Comparison of ENCODE assay signal across 8 cellular contexts in the genomic region with DNA sequence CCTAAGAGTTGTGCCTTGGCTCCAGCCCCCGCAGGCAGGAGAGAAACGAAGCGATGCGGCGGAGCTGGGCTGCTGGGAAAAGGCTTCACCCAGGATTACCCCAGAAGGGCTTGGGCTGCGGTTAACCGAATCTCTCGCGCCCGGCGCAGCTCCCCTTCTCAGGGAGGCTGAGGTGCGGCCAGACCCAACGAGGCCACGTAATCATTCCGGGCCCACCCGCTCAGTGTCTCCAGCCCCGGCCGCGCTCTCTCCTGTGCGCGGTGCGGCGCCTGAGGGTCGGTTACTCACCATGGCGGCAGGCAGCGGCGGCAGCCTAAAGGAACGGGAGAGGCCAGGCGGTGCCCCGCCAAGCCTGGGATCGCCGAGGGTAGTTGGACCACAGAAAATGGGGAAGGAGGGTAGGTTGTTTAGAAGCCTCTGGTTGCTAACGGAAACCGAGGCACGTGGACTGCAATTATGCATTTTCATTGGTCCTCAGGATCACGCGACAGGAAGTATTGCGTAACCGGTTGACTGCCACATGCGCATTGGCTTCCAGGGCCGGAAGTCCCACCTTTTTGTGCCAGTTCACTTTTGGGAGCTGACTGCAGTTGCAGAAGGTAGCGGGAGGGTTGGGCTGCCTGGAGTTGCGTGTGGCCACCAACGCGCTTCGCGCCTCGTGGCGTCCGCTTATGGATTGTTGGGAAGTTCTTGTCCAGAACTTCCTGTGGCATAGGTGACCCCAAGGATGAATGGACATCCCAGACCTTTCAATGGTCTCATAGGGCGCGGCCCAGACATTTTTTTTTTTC. TPM values are rescaled to one million over a fixed set of nuclear protein-coding genes. Genes with fewer than 3 reads are reported as not detected.
DNase-seq lines count a peak whose midpoint lies in the region; TF ChIP-seq lines count a peak whose summit lies in the region.

A gene with protein sequence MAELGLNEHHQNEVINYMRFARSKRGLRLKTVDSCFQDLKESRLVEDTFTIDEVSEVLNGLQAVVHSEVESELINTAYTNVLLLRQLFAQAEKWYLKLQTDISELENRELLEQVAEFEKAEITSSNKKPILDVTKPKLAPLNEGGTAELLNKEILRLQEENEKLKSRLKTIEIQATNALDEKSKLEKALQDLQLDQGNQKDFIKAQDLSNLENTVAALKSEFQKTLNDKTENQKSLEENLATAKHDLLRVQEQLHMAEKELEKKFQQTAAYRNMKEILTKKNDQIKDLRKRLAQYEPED (minus strand): TSS at position 419 of the 791 bp plus-strand sequence. CDS start 128 bp downstream, at position 291.

- H3K4me3 Mint-ChIP-seq in activated naive CD4-positive, alpha-beta T cell treated with anti-CD3 and anti-CD28 coated beads, Interleukin-2, amount 50 U/mL, for 24 hours: peak within 1 kb of the TSS; percentile 95

- H3K9ac ChIP-seq in SK-N-SH: peak within 1 kb of the TSS; percentile 82

- H3K27me3 Mint-ChIP-seq in activated naive CD4-positive, alpha-beta T cell treated with anti-CD3 and anti-CD28 coated beads, Interleukin-2, amount 50 U/mL, for 24 hours: no peaks in the 10 kb centered on the region

- TF ChIP-seq EP300 in SK-N-SH (IDR thresholded peaks at IDR 0.05; ENCODE audit: borderline replicate concordance in 1 of 2, low read depth in 1 of 2, low read length in 1 of 2): no peak
- no peak for TF ChIP-seq EP300 in suprapubic skin (IDR thresholded peaks at IDR 0.05)

- peaks cover 1% of the 10 kb centered on the region for H3K36me3 Mint-ChIP-seq in activated naive CD4-positive, alpha-beta T cell treated with anti-CD3 and anti-CD28 coated beads, Interleukin-2, amount 50 U/mL, for 24 hours

- H3K4me1 ChIP-seq in HEK293 (ENCODE audit: control insufficient read depth, insufficient read depth, low read length) (no peaks in the 10 kb centered on the region), SK-N-SH (ENCODE audit: control insufficient read depth in 1 of 2, insufficient read depth in 2 of 2, low read depth in 1 of 2, low read length in 1 of 2) (peaks cover 0 to 10% of the 10 kb centered on the region in 2 experiments; a peak in 2 of 4 replicates), suprapubic skin (peaks cover 15% of the 10 kb centered on the region)

- no peaks in the 10 kb centered on the region for H3K36me3 ChIP-seq in HEK293 (ENCODE audit: control insufficient read depth in 2 of 2, insufficient read depth in 1 of 2, low read length in 2 of 2)
- H3K36me3 ChIP-seq in SK-N-SH (replicated peaks in 1 of 2; ENCODE audit: control insufficient read depth in 1 of 2, insufficient read depth in 2 of 2, low read length in 1 of 2): peaks cover 0 to 7% of the 10 kb centered on the region in 2 experiments
- no peaks in the 10 kb centered on the region for H3K36me3 ChIP-seq in suprapubic skin

- TF ChIP-seq CTCF in HEK293 (tag by site-specific recombination; IDR thresholded peaks at IDR 0.05) (no peak), SK-N-SH (IDR thresholded peaks at IDR 0.05) (no peak), suprapubic skin (IDR thresholded peaks at IDR 0.05) (no peak)

- H3K27me3 ChIP-seq in SK-N-SH (ENCODE audit: insufficient read depth): no peaks in the 10 kb centered on the region; the same call in 1 of the 2 replicates
- no peaks in the 10 kb centered on the region for H3K27me3 ChIP-seq in suprapubic skin

- H3K9me2 ChIP-seq in SK-N-SH: no peaks in the 10 kb centered on the region

- H3K79me2 ChIP-seq in SK-N-SH (ENCODE audit: insufficient read depth): 0 out of 2 replicates have a peak, but pooled peaks cover 6% of the 10 kb centered on the region

- H3K4me2 ChIP-seq in SK-N-SH: peak within 1 kb of the TSS; percentile 74

- POLR2A ChIA-PET in HEK293 (lab: Yijun Ruan, JAX) (no interaction called here), SK-N-SH (lab: Yijun Ruan, JAX) (interaction anchor here (0.7 to 1.4 kb wide), 3 partner anchors 11 to 860 kb away, joined by 3 to 4 read pairs (median 3); no protein-coding TSS in a partner anchor)

- DNase-seq in ELF-1 (ENCODE audit: low read depth, low spot score) (peak; percentile 95), NCI-H1048 (lab: John Stamatoyannopoulos, UW) (peak; percentile 89), SK-N-SH (peak; percentile 90), glomerular visceral epithelial cell (ENCODE audit: extremely low spot score) (peak; percentile 93), occipital lobe (lab: John Stamatoyannopoulos, UW) (peak; percentile 83), suprapubic skin (ENCODE audit: low spot score in 2 of 2) (peak; percentile 96)

- no peak for TF ChIP-seq POLR2A in suprapubic skin (IDR thresholded peaks at IDR 0.05)

- H3K4me1 Mint-ChIP-seq in activated naive CD4-positive, alpha-beta T cell treated with anti-CD3 and anti-CD28 coated beads, Interleukin-2, amount 50 U/mL, for 24 hours: peaks cover 22% of the 10 kb centered on the region

- H3K4me3 ChIP-seq in HEK293 (ENCODE audit: low read depth, low read length) (peak within 1 kb of the TSS; percentile 87), SK-N-SH (ENCODE audit: low read depth in 2 of 2, low read length in 1 of 2) (peak within 1 kb of the TSS; percentile 89 to 95), suprapubic skin (peak within 1 kb of the TSS; percentile 85)

- H3K27ac ChIP-seq in HEK293 (ENCODE audit: extremely low read depth, low read depth, low read length) (no peak within 1 kb of the TSS), SK-N-SH (ENCODE audit: low read depth in 2 of 2, low read length in 1 of 2) (peak within 1 kb of the TSS; percentile 34 to 66; a peak in 3 of 4 replicates), suprapubic skin (peak within 1 kb of the TSS; percentile 56)

- H3K27ac Mint-ChIP-seq in activated naive CD4-positive, alpha-beta T cell treated with anti-CD3 and anti-CD28 coated beads, Interleukin-2, amount 50 U/mL, for 24 hours: peak within 1 kb of the TSS; percentile 91

- 6% methylated on average over 38 of the region's 52 CpGs for WGBS in SK-N-SH (ENCODE audit: low lambda C conversion rate)
- WGBS in suprapubic skin: 8% methylated on average over 22 of the region's 52 CpGs

- H3K9me3 ChIP-seq in HEK293 (ENCODE audit: control insufficient read depth, insufficient read depth, low read depth, low read length) (no peaks in the 10 kb centered on the region), SK-N-SH (no peaks in the 10 kb centered on the region), suprapubic skin (no peaks in the 10 kb centered on the region)

- peak within 1 kb of the TSS; percentile 92 for H2AFZ ChIP-seq in SK-N-SH (ENCODE audit: low read depth)

- CTCF ChIA-PET in HEK293 (lab: Yijun Ruan, JAX): interaction anchor here (0.6 to 1.0 kb wide), 4 partner anchors 12 to 87 kb away, joined by 3 to 4 read pairs (median 3); no protein-coding TSS in a partner anchor
- CTCF ChIA-PET in SK-N-SH (lab: Yijun Ruan, JAX): interaction anchor here (1.1 to 3.3 kb wide), 4 partner anchors 9 to 97 kb away, joined by 4 to 17 read pairs (median 5); no protein-coding TSS in a partner anchor

- H3K9me3 Mint-ChIP-seq in activated naive CD4-positive, alpha-beta T cell treated with anti-CD3 and anti-CD28 coated beads, Interleukin-2, amount 50 U/mL, for 24 hours: no peaks in the 10 kb centered on the region

- TF ChIP-seq RAD21 in SK-N-SH (IDR thresholded peaks at IDR 0.05; ENCODE audit: low read length): no peak

- H3F3A ChIP-seq in SK-N-SH (replicated peaks; ENCODE audit: insufficient read depth): no peaks in the 10 kb centered on the region

- H4K20me1 ChIP-seq in SK-N-SH (ENCODE audit: insufficient read depth): no peaks in the 10 kb centered on the region

TF ChIP-seq in HEK293, 187 proteins besides CTCF, POLR2A, EP300 and RAD21 (continues in another document):
- no peak for TF ChIP-seq SCRT2 (tag by site-specific recombination; IDR thresholded peaks at IDR 0.05)
- TF ChIP-seq, protein P1, sequence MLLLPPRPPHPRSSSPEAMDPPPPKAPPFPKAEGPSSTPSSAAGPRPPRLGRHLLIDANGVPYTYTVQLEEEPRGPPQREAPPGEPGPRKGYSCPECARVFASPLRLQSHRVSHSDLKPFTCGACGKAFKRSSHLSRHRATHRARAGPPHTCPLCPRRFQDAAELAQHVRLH (tag by site-specific recombination; IDR thresholded peaks at IDR 0.05): peak; percentile 94
- TF ChIP-seq, protein P2, sequence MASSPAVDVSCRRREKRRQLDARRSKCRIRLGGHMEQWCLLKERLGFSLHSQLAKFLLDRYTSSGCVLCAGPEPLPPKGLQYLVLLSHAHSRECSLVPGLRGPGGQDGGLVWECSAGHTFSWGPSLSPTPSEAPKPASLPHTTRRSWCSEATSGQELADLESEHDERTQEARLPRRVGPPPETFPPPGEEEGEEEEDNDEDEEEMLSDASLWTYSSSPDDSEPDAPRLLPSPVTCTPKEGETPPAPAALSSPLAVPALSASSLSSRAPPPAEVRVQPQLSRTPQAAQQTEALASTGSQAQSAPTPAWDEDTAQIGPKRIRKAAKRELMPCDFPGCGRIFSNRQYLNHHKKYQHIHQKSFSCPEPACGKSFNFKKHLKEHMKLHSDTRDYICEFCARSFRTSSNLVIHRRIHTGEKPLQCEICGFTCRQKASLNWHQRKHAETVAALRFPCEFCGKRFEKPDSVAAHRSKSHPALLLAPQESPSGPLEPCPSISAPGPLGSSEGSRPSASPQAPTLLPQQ (tag by site-specific recombination; IDR thresholded peaks at IDR 0.05): peak; percentile 73
- TF ChIP-seq ZNF133 (tag by site-specific recombination; IDR thresholded peaks at IDR 0.05): 0 out of 2 replicates have a peak, but pooled peaks have one; percentile 20

TF ChIP-seq in SK-N-SH, 30 proteins besides CTCF, POLR2A, EP300 and RAD21 (continues in another document):
- peak; percentile 78 for TF ChIP-seq TAF1 (IDR thresholded peaks at IDR 0.05; ENCODE audit: borderline replicate concordance, low read depth, low read length)
- TF ChIP-seq RCOR1 (IDR thresholded peaks at IDR 0.05; ENCODE audit: low read length): no peak; the same call in 1 of the 2 replicates
- TF ChIP-seq, protein P3, sequence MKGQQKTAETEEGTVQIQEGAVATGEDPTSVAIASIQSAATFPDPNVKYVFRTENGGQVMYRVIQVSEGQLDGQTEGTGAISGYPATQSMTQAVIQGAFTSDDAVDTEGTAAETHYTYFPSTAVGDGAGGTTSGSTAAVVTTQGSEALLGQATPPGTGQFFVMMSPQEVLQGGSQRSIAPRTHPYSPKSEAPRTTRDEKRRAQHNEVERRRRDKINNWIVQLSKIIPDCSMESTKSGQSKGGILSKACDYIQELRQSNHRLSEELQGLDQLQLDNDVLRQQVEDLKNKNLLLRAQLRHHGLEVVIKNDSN (IDR thresholded peaks at IDR 0.05; ENCODE audit: borderline replicate concordance, low read depth): peak; percentile 99
- TF ChIP-seq GATA2 (CRISPR knock-in tag; IDR thresholded peaks at IDR 0.05): no peak
- peak; percentile 78 for TF ChIP-seq CHD2 (IDR thresholded peaks at IDR 0.05; ENCODE audit: low read length, partially characterized antibody)
- no peak for TF ChIP-seq RXRA (IDR thresholded peaks at IDR 0.05; ENCODE audit: borderline replicate concordance, low read depth)
- TF ChIP-seq JUND (IDR thresholded peaks at IDR 0.05): no peak

RNA-seq across cellular contexts. Expression of the gene that starts here (rescaled TPM):
- 11.9 and 19.7 TPM in 2 replicates for polyA plus RNA-seq in SK-N-SH (2012; rRNA removed)
- polyA plus RNA-seq in SK-N-SH (2012; cell fraction: cytosol; rRNA removed): 15.0 and 16.4 TPM in 2 replicates
- polyA plus RNA-seq in SK-N-SH (2012; cell fraction: nucleus; rRNA removed): 15.4 and 22.8 TPM in 2 replicates
- total RNA-seq in occipital lobe (26.5 TPM), suprapubic skin (10 to 100 TPM; 17.0 to 24.6 (median 20.1) TPM)
